Comparison of ENCODE assay signal across 17 cellular contexts in genomic region chr2:110873056-110873502, GRCh38.
DNase-seq lines count a peak whose midpoint lies in the region; ATAC-seq and TF ChIP-seq lines count a peak whose summit lies in the region.
"Had no signal": no experiment of that assay in that cellular context is flagged by ENCODE, and none has a peak within 500 bp of the region (broad histone marks: within the 10 kb centered on the region; RNA-seq: fewer than 3 reads in every experiment).

No MANE protein-coding gene starts in this region.

- peaks cover 38% of the 10 kb centered on the region for H3K4me1 Mint-ChIP-seq in activated T-cell treated with anti-CD3 and anti-CD28 coated beads, Interleukin-2, amount 50 U/mL, for 24 hours (ENCODE audit: low read depth)
- H3K4me1 Mint-ChIP-seq in activated naive CD8-positive, alpha-beta T cell treated with anti-CD3 and anti-CD28 coated beads, Interleukin-2, amount 10 ng/mL, durations not matched to agents 7 days and 5 days = peaks cover 52% of the 10 kb centered on the region
- peaks cover 26 to 52% of the 10 kb centered on the region in 2 donors for H3K4me1 Mint-ChIP-seq in stimulated activated naive B cell treated with anti-CD40 and anti-IgM and Interleukin-4, amounts not matched to agents 10 μg/mL and 1 μg/mL and 100 μg/mL, for 72 hours

- no peaks in the 10 kb centered on the region for H3K27me3 ChIP-seq in uterus

- H3K9me3 Mint-ChIP-seq in activated T-cell treated with anti-CD3 and anti-CD28 coated beads, Interleukin-2, amount 50 U/mL, for 24 hours = peaks cover 2% of the 10 kb centered on the region
- peaks cover under 1% of the 10 kb centered on the region for H3K9me3 Mint-ChIP-seq in activated naive CD8-positive, alpha-beta T cell treated with anti-CD3 and anti-CD28 coated beads, Interleukin-2, amount 10 ng/mL, durations not matched to agents 7 days and 5 days
- H3K9me3 Mint-ChIP-seq in stimulated activated naive B cell treated with anti-CD40 and anti-IgM and Interleukin-4, amounts not matched to agents 10 μg/mL and 1 μg/mL and 100 μg/mL, for 72 hours = peaks cover 2 to 3% of the 10 kb centered on the region in 2 donors

- H3K27ac ChIP-seq in uterus = no peak overlapping the region
- H3K27ac ChIP-seq: brain microvascular endothelial cell, RWPE1, WERI-Rb-1 had no signal

- TF ChIP-seq POLR2A in uterus (IDR thresholded peaks at IDR 0.05) = no peak

- POLR2A ChIA-PET in activated naive CD8-positive, alpha-beta T cell treated with anti-CD3 and anti-CD28 coated beads, Interleukin-2, amount 10 ng/mL, durations not matched to agents 7 days and 5 days (lab: Charles Lee) = interaction anchor here (0.5 kb wide), 1 partner anchor 14 kb away, joined by 3 read pairs; no protein-coding TSS in a partner anchor

- no peaks in the 10 kb centered on the region for H3K9me3 ChIP-seq in uterus

- H3K27ac Mint-ChIP-seq in activated T-cell treated with anti-CD3 and anti-CD28 coated beads, Interleukin-2, amount 50 U/mL, for 24 hours = peak overlapping the region; percentile 33
- H3K27ac Mint-ChIP-seq in activated naive CD8-positive, alpha-beta T cell treated with anti-CD3 and anti-CD28 coated beads, Interleukin-2, amount 10 ng/mL, durations not matched to agents 7 days and 5 days = peak overlapping the region; percentile 61
- H3K27ac Mint-ChIP-seq in stimulated activated naive B cell treated with anti-CD40 and anti-IgM and Interleukin-4, amounts not matched to agents 10 μg/mL and 1 μg/mL and 100 μg/mL, for 72 hours = peak overlapping the region; percentile 67
- H3K27ac Mint-ChIP-seq: naive B cell had no signal

- no peak overlapping the region for H3K4me3 ChIP-seq in uterus
- H3K4me3 ChIP-seq: lung had no signal

- H3K4me3 Mint-ChIP-seq in activated T-cell treated with anti-CD3 and anti-CD28 coated beads, Interleukin-2, amount 50 U/mL, for 24 hours = no peak overlapping the region
- H3K4me3 Mint-ChIP-seq in activated naive CD8-positive, alpha-beta T cell treated with anti-CD3 and anti-CD28 coated beads, Interleukin-2, amount 10 ng/mL, durations not matched to agents 7 days and 5 days = peak overlapping the region; percentile 13
- no peak overlapping the region for H3K4me3 Mint-ChIP-seq in stimulated activated naive B cell treated with anti-CD40 and anti-IgM and Interleukin-4, amounts not matched to agents 10 μg/mL and 1 μg/mL and 100 μg/mL, for 72 hours
- H3K4me3 Mint-ChIP-seq: naive B cell had no signal

- peaks cover 81% of the 10 kb centered on the region for H3K27me3 Mint-ChIP-seq in activated T-cell treated with anti-CD3 and anti-CD28 coated beads, Interleukin-2, amount 50 U/mL, for 24 hours
- H3K27me3 Mint-ChIP-seq in activated naive CD8-positive, alpha-beta T cell treated with anti-CD3 and anti-CD28 coated beads, Interleukin-2, amount 10 ng/mL, durations not matched to agents 7 days and 5 days = peaks cover 4% of the 10 kb centered on the region
- H3K27me3 Mint-ChIP-seq in stimulated activated naive B cell treated with anti-CD40 and anti-IgM and Interleukin-4, amounts not matched to agents 10 μg/mL and 1 μg/mL and 100 μg/mL, for 72 hours = peaks cover 18 to 28% of the 10 kb centered on the region in 2 donors

- no peaks in the 10 kb centered on the region for H3K36me3 Mint-ChIP-seq in activated T-cell treated with anti-CD3 and anti-CD28 coated beads, Interleukin-2, amount 50 U/mL, for 24 hours (ENCODE audit: low read depth)
- H3K36me3 Mint-ChIP-seq in activated naive CD8-positive, alpha-beta T cell treated with anti-CD3 and anti-CD28 coated beads, Interleukin-2, amount 10 ng/mL, durations not matched to agents 7 days and 5 days = peaks cover 2% of the 10 kb centered on the region
- H3K36me3 Mint-ChIP-seq in stimulated activated naive B cell treated with anti-CD40 and anti-IgM and Interleukin-4, amounts not matched to agents 10 μg/mL and 1 μg/mL and 100 μg/mL, for 72 hours = peaks cover 2% of the 10 kb centered on the region in 2 donors
- H3K36me3 Mint-ChIP-seq: naive B cell had no signal

- no peak for TF ChIP-seq CTCF in uterus (IDR thresholded peaks at IDR 0.05)

- no peaks in the 10 kb centered on the region for H3K36me3 ChIP-seq in uterus
- H3K36me3 ChIP-seq: brain microvascular endothelial cell, WERI-Rb-1 had no signal

- peak; percentile 35 for ATAC-seq in HG02759 (IDR thresholded peaks at IDR 0.05; ENCODE audit: unreplicated experiment)
- peak; percentile 64 for ATAC-seq in activated naive CD8-positive, alpha-beta T cell treated with anti-CD3 and anti-CD28 coated beads, Interleukin-2, amount 10 ng/mL, durations not matched to agents 7 days and 5 days (ENCODE audit: low read depth)
- ATAC-seq in stimulated activated naive B cell treated with anti-CD40 and anti-IgM and Interleukin-4, amounts not matched to agents 10 μg/mL and 1 μg/mL and 100 μg/mL, for 72 hours (replicated peaks) = peak; percentile 52 to 56

- intact Hi-C loops in uterus (cut with DNase I; ENCODE audit: low total_unique reads) = no loop called here

- no peaks in the 10 kb centered on the region for H3K4me1 ChIP-seq in uterus

- no peak for DNase-seq in activated T-cell treated with anti-CD3 and anti-CD28 coated beads, Interleukin-2, amount 50 U/mL, for 24 hours
- DNase-seq in activated T-cell treated with anti-CD3 and anti-CD28 coated beads, Interleukin-2, amount 50 U/mL, for 48 hours = no peak
- DNase-seq in activated naive CD8-positive, alpha-beta T cell treated with anti-CD3 and anti-CD28 coated beads, Interleukin-2, amount 10 ng/mL, durations not matched to agents 7 days and 5 days = no peak
- no peak for DNase-seq in stimulated activated naive B cell treated with anti-CD40 and anti-IgM and Interleukin-4, amounts not matched to agents 10 μg/mL and 1 μg/mL and 100 μg/mL, for 72 hours
- DNase-seq in CD1c-positive myeloid dendritic cell (ENCODE audit: extremely low spot score) (no peak), NCI-H446 (lab: John Stamatoyannopoulos, UW) (no peak), uterus (no peak)
- DNase-seq: activated naive CD4-positive, alpha-beta T cell treated with Interleukin-2 at 50 U/mL for 16 hours; brain microvascular endothelial cell; naive B cell; NCI-H2171 treated with DMSO at 0.1 percent for 48 hours; NK-92 treated with Interleukin-12 subunit alpha and Interleukin-12 subunit beta, amount 100 ng/mL, for 24 hours; trophoblast cell; WERI-Rb-1 had no signal
